18 cellular contexts compared by ENCODE assay signal in genomic region chr7:69811682-69812344, GRCh38.
DNase-seq lines count a peak whose midpoint lies in the region; TF ChIP-seq lines count a peak whose summit lies in the region.
"Had no signal": no experiment of that assay in that cellular context is flagged by ENCODE, and none has a peak within 500 bp of the region (broad histone marks: within the 10 kb centered on the region; RNA-seq: fewer than 3 reads in every experiment).

No MANE protein-coding gene starts in this region.

- intact Hi-C loops in stomach (cut with DNase I; ENCODE audit: low total_unique reads) (no loop called here), left ventricle myocardium inferior (cut with micrococcal nuclease) (no loop called here)

- no peak overlapping the region for H3K27ac ChIP-seq in stomach
- H3K27ac ChIP-seq in left ventricle myocardium inferior (replicated peaks) = no peak overlapping the region

- H3K36me3 Mint-ChIP-seq in mesothelial cell of epicardium = peaks cover 4% of the 10 kb centered on the region
- H3K36me3 Mint-ChIP-seq: CD4-positive, CD25-positive, alpha-beta regulatory T cell had no signal

- no peaks in the 10 kb centered on the region for H3K27me3 ChIP-seq in stomach
- H3K27me3 ChIP-seq in left ventricle myocardium inferior (ENCODE audit: low read depth) = no peaks in the 10 kb centered on the region
- H3K27me3 ChIP-seq: BE2C had no signal

- H3K4me3 ChIP-seq in stomach (no peak overlapping the region), left ventricle myocardium inferior (no peak overlapping the region)
- H3K4me3 ChIP-seq: GM23338 had no signal

- peak overlapping the region; percentile 52 for H3K27ac Mint-ChIP-seq in mesothelial cell of epicardium
- H3K27ac Mint-ChIP-seq: CD4-positive, CD25-positive, alpha-beta regulatory T cell; GM23338 had no signal

- no peaks in the 10 kb centered on the region for H3K27me3 Mint-ChIP-seq in mesothelial cell of epicardium (ENCODE audit: low read depth)

- DNase-seq in NCI-H2107 treated with DMSO at 0.1 percent for 48 hours (lab: John Stamatoyannopoulos, UW; ENCODE audit: unreplicated experiment) = peak; percentile 73
- DNase-seq in NCI-H2107 (lab: John Stamatoyannopoulos, UW) = no peak
- DNase-seq in NCI-H146 (lab: John Stamatoyannopoulos, UW) = peak; percentile 75
- DNase-seq in SW480 (ENCODE audit: low spot score) = peak; percentile 18
- DNase-seq in mesothelial cell of epicardium (ENCODE audit: low spot score in 2 of 2, unreplicated experiment in 2 of 2) = no peak
- DNase-seq in stomach = no peak
- no peak for DNase-seq in left ventricle myocardium inferior
- no peak for DNase-seq in OCI-M1 (lab: John Stamatoyannopoulos, UW)
- DNase-seq: BE2C; CD4-positive, CD25-positive, alpha-beta regulatory T cell; COR-L47; DMS 273 treated with DMSO at 0.1 percent for 48 hours; GDM1; KBM-7; NCI-H2029; NCI-H510A treated with DMSO at 0.1 percent for 48 hours; T-helper 2 cell had no signal

- H3K36me3 ChIP-seq in stomach (no peaks in the 10 kb centered on the region), left ventricle myocardium inferior (no peaks in the 10 kb centered on the region)
- H3K36me3 ChIP-seq: BE2C had no signal

- peaks cover 3% of the 10 kb centered on the region for H3K9me3 Mint-ChIP-seq in mesothelial cell of epicardium
- H3K9me3 Mint-ChIP-seq: GM23338 had no signal

- no peak for TF ChIP-seq EP300 in stomach (IDR thresholded peaks at IDR 0.05)

- TF ChIP-seq CTCF in mesothelial cell of epicardium (IDR thresholded peaks at IDR 0.05; ENCODE audit: unreplicated experiment) = no peak
- TF ChIP-seq CTCF in stomach (IDR thresholded peaks at IDR 0.05) = no peak
- TF ChIP-seq CTCF in left ventricle myocardium inferior (IDR thresholded peaks at IDR 0.05; ENCODE audit: borderline replicate concordance) = no peak

- peaks cover 57% of the 10 kb centered on the region for H3K4me1 Mint-ChIP-seq in mesothelial cell of epicardium
- H3K4me1 Mint-ChIP-seq: CD4-positive, CD25-positive, alpha-beta regulatory T cell had no signal

- H3K4me1 ChIP-seq in stomach = peaks cover 0 to 16% (median 5%) of the 10 kb centered on the region in 4 donors
- peaks cover 31% of the 10 kb centered on the region for H3K4me1 ChIP-seq in left ventricle myocardium inferior

- WGBS in stomach, 5 donors = 59 to 73% (median 67%) methylated on average over 4 of the region's 4 CpGs

- no peak overlapping the region for H3K4me3 Mint-ChIP-seq in mesothelial cell of epicardium
- H3K4me3 Mint-ChIP-seq: CD4-positive, CD25-positive, alpha-beta regulatory T cell; GM23338 had no signal

- no peak for TF ChIP-seq POLR2A in stomach (IDR thresholded peaks at IDR 0.05)

- H3K9me3 ChIP-seq in stomach (no peaks in the 10 kb centered on the region), left ventricle myocardium inferior (replicated peaks) (peaks cover 4% of the 10 kb centered on the region)
- H3K9me3 ChIP-seq: BE2C had no signal

Comparison
In these comparisons a context has a peak if more than half of its experiments do, and no peak if none do; other contexts are left out.
1. DNase-seq: peak in NCI-H2107 treated with DMSO at 0.1 percent for 48 hours (single experiment), NCI-H146 (single experiment) and SW480 (single experiment); none in NCI-H2107 (single experiment), mesothelial cell of epicardium (0 of 2), stomach (single experiment), left ventricle myocardium inferior (single experiment) and OCI-M1 (single experiment).